20 cellular contexts compared by ENCODE assay signal in the genomic region with DNA sequence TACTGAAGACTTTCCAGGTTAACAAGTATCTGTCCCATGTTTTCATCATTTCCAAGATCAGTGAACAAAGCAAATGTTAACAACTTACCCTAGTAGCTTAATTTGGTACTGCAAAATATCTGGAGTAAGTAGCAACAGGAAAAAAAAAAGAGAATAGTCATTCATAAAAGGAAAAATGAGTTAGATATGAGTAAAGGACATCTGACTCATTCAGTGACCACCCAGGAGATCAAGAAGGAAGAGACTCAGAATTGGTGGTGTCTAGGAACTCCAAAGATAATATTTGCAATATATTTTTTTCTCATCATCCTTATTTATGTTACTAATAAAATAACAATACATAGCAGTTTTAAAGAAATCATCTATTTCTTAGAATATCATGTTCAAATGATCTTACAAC.
DNase-seq lines count a peak whose midpoint lies in the region; ATAC-seq and TF ChIP-seq lines count a peak whose summit lies in the region.
"Had no signal": no experiment of that assay in that cellular context is flagged by ENCODE, and none has a peak within 500 bp of the region (broad histone marks: within the 10 kb centered on the region; RNA-seq: fewer than 3 reads in every experiment).

No MANE protein-coding gene starts in this region.

- H3K9ac ChIP-seq in IMR-90 (ENCODE audit: low read depth, low read length) = no peak overlapping the region

- no peak overlapping the region for H2AK9ac ChIP-seq in IMR-90 (replicated peaks; ENCODE audit: low read depth, low read length, poor library complexity)

- H3K4me3 ChIP-seq in ACC112 (ENCODE audit: low read depth, low read length) (peak overlapping the region; percentile 28; the same call in 1 of the 2 replicates), IMR-90 (ENCODE audit: insufficient read depth, low read depth, low read length) (no peak overlapping the region), astrocyte of the spinal cord (ENCODE audit: low read depth, low read length) (no peak overlapping the region), fibroblast of mammary gland (ENCODE audit: control insufficient read depth, low read depth, low read length) (no peak overlapping the region)
- H3K4me3 ChIP-seq: SJSA1 had no signal

- in situ Hi-C loops in IMR-90 (cut with MboI; ENCODE audit: low sequenced_read_pairs) = no loop called here
- in situ Hi-C loops in astrocyte of the spinal cord (cut with HindIII; ENCODE audit: low sequenced_read_pairs) = no loop called here

- peak overlapping the region; percentile 81 for H2AFZ ChIP-seq in ACC112 (ENCODE audit: low read length, unreplicated experiment)
- H2AFZ ChIP-seq in IMR-90 (replicated peaks; ENCODE audit: low read length, poor library complexity) = no peak overlapping the region

- H4K5ac ChIP-seq in IMR-90 (ENCODE audit: low read depth, low read length) = no peak overlapping the region

- no peaks in the 10 kb centered on the region for H3K9me1 ChIP-seq in IMR-90 (ENCODE audit: insufficient read depth, low read length)

- ATAC-seq in IMR-90 (ENCODE audit: low read depth) (no peak), HG03565 (IDR thresholded peaks at IDR 0.05; ENCODE audit: unreplicated experiment) (no peak), Right ventricle myocardium inferior (no peak), GM18867 (IDR thresholded peaks at IDR 0.05; ENCODE audit: unreplicated experiment) (no peak)

- no peaks in the 10 kb centered on the region for H3K79me2 ChIP-seq in ACC112 (ENCODE audit: control insufficient read depth, insufficient read depth, low read length, unreplicated experiment)

- dilution Hi-C loops in IMR-90 (cut with HindIII; ENCODE audit: low sequenced_read_pairs, unreplicated experiment) = no loop called here

- POLR2A ChIA-PET in IMR-90 (lab: Charles Lee; ENCODE audit: unreplicated experiment) = no interaction called here

- H3K27me3 ChIP-seq in ACC112 (ENCODE audit: insufficient read depth, low read length) (no peaks in the 10 kb centered on the region), IMR-90 (ENCODE audit: control insufficient read depth, insufficient read depth, low read length) (no peaks in the 10 kb centered on the region)
- H3K27me3 ChIP-seq: SJSA1 had no signal

- H3K18ac ChIP-seq in IMR-90 (ENCODE audit: low read depth, low read length) = no peak overlapping the region

- H3K4me1 ChIP-seq in ACC112 (ENCODE audit: control insufficient read depth, insufficient read depth, low read length, unreplicated experiment) = peaks cover 37% of the 10 kb centered on the region
- H3K4me1 ChIP-seq in IMR-90 (ENCODE audit: control insufficient read depth, insufficient read depth, low read length) = no peaks in the 10 kb centered on the region

- H4K91ac ChIP-seq in IMR-90 (ENCODE audit: insufficient read depth, low read depth, low read length) = no peak overlapping the region

- H3K79me1 ChIP-seq in IMR-90 (ENCODE audit: low read depth in 1 of 2, low read length in 2 of 2) = no peaks in the 10 kb centered on the region

- DNase-seq in IMR-90 = peak; percentile 39
- DNase-seq in astrocyte of the spinal cord (ENCODE audit: low read depth, low spot score) = peak; percentile 53
- DNase-seq in fibroblast of mammary gland (ENCODE audit: low read depth) = peak; percentile 62
- DNase-seq in activated CD4-positive, CD25-positive, alpha-beta regulatory T cell (lab: John Stamatoyannopoulos, UW) = no peak
- no peak for DNase-seq in Right ventricle myocardium inferior (ENCODE audit: missing footprints)
- DNase-seq: 8988T, COR-L47, DMS153, GDM1, Karpas-422, NCI-H1417, NCI-H2029, NCI-H2171 treated with DMSO at 0.1 percent for 48 hours, NCI-H510A had no signal

- H2BK15ac ChIP-seq in IMR-90 (ENCODE audit: low read depth, low read length) = no peak overlapping the region

- H3K23ac ChIP-seq in IMR-90 (ENCODE audit: low read depth, low read length) = no peak overlapping the region

- BruUV-seq in IMR-90 (replicated peaks; lab: Mats Ljungman, UMichigan) = no TSS peak

- intact Hi-C loops in IMR-90 (cut with micrococcal nuclease) = no loop called here
- intact Hi-C loops in Right ventricle myocardium inferior (cut with DNase I) = no loop called here

- peak overlapping the region; percentile 46; the same call in 1 of the 2 replicates for H3K27ac ChIP-seq in ACC112 (ENCODE audit: low read depth, low read length)
- H3K27ac ChIP-seq in IMR-90 (ENCODE audit: insufficient read depth, low read length) = no peak overlapping the region
- H3K27ac ChIP-seq: C4-2B, RWPE1, SJSA1 had no signal

- no peaks in the 10 kb centered on the region for H4K20me1 ChIP-seq in IMR-90 (ENCODE audit: insufficient read depth, low read length)

- H3K56ac ChIP-seq in IMR-90 (ENCODE audit: extremely low read depth, insufficient read depth, low read length) = no peak overlapping the region

- H3K9me3 ChIP-seq in IMR-90 (ENCODE audit: control insufficient read depth, insufficient read depth, low read length) = no peaks in the 10 kb centered on the region
- H3K9me3 ChIP-seq: SJSA1 had no signal

- no peak overlapping the region for H3K4ac ChIP-seq in IMR-90 (ENCODE audit: low read depth, low read length)

- H3K36me3 ChIP-seq in ACC112 (ENCODE audit: insufficient read depth, low read length) (peaks cover 5% of the 10 kb centered on the region; the same call in 1 of the 2 replicates), IMR-90 (ENCODE audit: control insufficient read depth, insufficient read depth, low read length) (no peaks in the 10 kb centered on the region)
- H3K36me3 ChIP-seq: SJSA1 had no signal

- TF ChIP-seq CTCF in IMR-90 (conservative IDR thresholded peaks at IDR 0.05; ENCODE audit: low read depth, low read length) (no peak), astrocyte of the spinal cord (IDR thresholded peaks at IDR 0.05; ENCODE audit: low read depth, low read length) (no peak), fibroblast of mammary gland (conservative IDR thresholded peaks at IDR 0.05; ENCODE audit: control insufficient read depth, insufficient read depth, low read depth, low read length) (no peak)

- no peak overlapping the region for H2BK20ac ChIP-seq in IMR-90 (ENCODE audit: low read depth, low read length)

- no peak for TF ChIP-seq POLR2A in IMR-90 (IDR thresholded peaks at IDR 0.05; ENCODE audit: low read depth, low read length)

- H3K4me2 ChIP-seq in IMR-90 (ENCODE audit: low read depth, low read length) = no peak overlapping the region

- H2AK5ac ChIP-seq in IMR-90 (ENCODE audit: low read depth, low read length) = no peak overlapping the region

- no peak for TF ChIP-seq RAD21 in IMR-90 (IDR thresholded peaks at IDR 0.05; ENCODE audit: low read length)

- no peak overlapping the region for H2BK5ac ChIP-seq in IMR-90 (ENCODE audit: low read depth, low read length, poor library complexity, severe bottlenecking)

- H2BK120ac ChIP-seq in IMR-90 (ENCODE audit: low read depth, low read length) = no peak overlapping the region

- no peak overlapping the region for H3K14ac ChIP-seq in IMR-90 (replicated peaks; ENCODE audit: low read depth, low read length)

- no peak overlapping the region for H4K8ac ChIP-seq in IMR-90 (ENCODE audit: low read depth in 2 of 2, low read length in 2 of 2)

- CTCF ChIA-PET in IMR-90 (lab: Yijun Ruan, JAX) = no interaction called here

TF ChIP-seq in IMR-90, 13 proteins besides CTCF, POLR2A, EP300 and RAD21:
- TF ChIP-seq MAZ (IDR thresholded peaks at IDR 0.05; ENCODE audit: borderline replicate concordance, low read depth, low read length) = no peak
- no peak for TF ChIP-seq MXI1 (IDR thresholded peaks at IDR 0.05; ENCODE audit: borderline replicate concordance, low read depth, low read length)
- TF ChIP-seq RFX5 (IDR thresholded peaks at IDR 0.05; ENCODE audit: low read depth, low read length) = no peak
- TF ChIP-seq NFE2L2 (IDR thresholded peaks at IDR 0.05; ENCODE audit: low read depth, low read length) = no peak
- TF ChIP-seq, protein P1, sequence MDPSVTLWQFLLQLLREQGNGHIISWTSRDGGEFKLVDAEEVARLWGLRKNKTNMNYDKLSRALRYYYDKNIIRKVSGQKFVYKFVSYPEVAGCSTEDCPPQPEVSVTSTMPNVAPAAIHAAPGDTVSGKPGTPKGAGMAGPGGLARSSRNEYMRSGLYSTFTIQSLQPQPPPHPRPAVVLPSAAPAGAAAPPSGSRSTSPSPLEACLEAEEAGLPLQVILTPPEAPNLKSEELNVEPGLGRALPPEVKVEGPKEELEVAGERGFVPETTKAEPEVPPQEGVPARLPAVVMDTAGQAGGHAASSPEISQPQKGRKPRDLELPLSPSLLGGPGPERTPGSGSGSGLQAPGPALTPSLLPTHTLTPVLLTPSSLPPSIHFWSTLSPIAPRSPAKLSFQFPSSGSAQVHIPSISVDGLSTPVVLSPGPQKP (IDR thresholded peaks at IDR 0.05; ENCODE audit: borderline replicate concordance, low read depth, low read length) = no peak
- TF ChIP-seq FOS (IDR thresholded peaks at IDR 0.05; ENCODE audit: low read depth, low read length) = no peak
- TF ChIP-seq, protein P2, sequence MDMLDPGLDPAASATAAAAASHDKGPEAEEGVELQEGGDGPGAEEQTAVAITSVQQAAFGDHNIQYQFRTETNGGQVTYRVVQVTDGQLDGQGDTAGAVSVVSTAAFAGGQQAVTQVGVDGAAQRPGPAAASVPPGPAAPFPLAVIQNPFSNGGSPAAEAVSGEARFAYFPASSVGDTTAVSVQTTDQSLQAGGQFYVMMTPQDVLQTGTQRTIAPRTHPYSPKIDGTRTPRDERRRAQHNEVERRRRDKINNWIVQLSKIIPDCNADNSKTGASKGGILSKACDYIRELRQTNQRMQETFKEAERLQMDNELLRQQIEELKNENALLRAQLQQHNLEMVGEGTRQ (IDR thresholded peaks at IDR 0.05; ENCODE audit: low read depth, low read length) = no peak
- no peak for TF ChIP-seq MAFK (IDR thresholded peaks at IDR 0.05; ENCODE audit: low read depth, low read length)
- no peak for TF ChIP-seq SMC3 (IDR thresholded peaks at IDR 0.05; ENCODE audit: low read depth, low read length)
- no peak for TF ChIP-seq CHD1 (IDR thresholded peaks at IDR 0.05; ENCODE audit: low read depth, low read length)
- TF ChIP-seq RCOR1 (IDR thresholded peaks at IDR 0.05; ENCODE audit: insufficient replicate concordance, low read length) = no peak
- no peak for TF ChIP-seq BHLHE40 (IDR thresholded peaks at IDR 0.05; ENCODE audit: low read depth, low read length)
- TF ChIP-seq CEBPB (IDR thresholded peaks at IDR 0.05; ENCODE audit: low read depth, low read length) = no peak

Comparison
In these comparisons a context has a peak if more than half of its experiments do, and no peak if none do; other contexts are left out.
1. DNase-seq: peak in IMR-90 (single experiment), astrocyte of the spinal cord (single experiment) and fibroblast of mammary gland (single experiment); none in activated CD4-positive, CD25-positive, alpha-beta regulatory T cell (0 of 4) and Right ventricle myocardium inferior (single experiment).